11 cellular contexts compared by ENCODE assay signal in the genomic region with DNA sequence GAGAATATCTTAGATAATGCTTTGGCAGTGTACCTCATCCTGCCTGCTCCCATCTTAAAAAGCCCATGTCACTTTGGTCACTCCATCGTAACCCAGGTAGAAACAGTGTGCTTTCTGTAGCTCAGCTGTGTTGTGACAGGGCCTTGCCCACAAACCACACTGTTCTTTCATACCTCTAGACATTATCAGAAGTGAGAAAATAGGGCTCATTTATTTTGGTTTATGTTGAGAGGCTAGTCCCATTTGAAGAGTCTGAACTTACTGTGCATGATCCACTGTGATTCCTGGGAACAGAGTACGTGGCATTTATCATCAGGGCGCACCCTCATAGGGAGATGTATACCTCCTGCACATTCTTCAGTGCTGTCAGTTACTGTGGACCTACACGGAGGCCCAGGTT.
DNase-seq lines count a peak whose midpoint lies in the region; ATAC-seq and TF ChIP-seq lines count a peak whose summit lies in the region.
"Had no signal": no experiment of that assay in that cellular context is flagged by ENCODE, and none has a peak within 500 bp of the region (broad histone marks: within the 10 kb centered on the region; RNA-seq: fewer than 3 reads in every experiment).

No MANE protein-coding gene starts in this region.

- peaks cover 3% of the 10 kb centered on the region for H3K36me3 Mint-ChIP-seq in neural crest cell (ENCODE audit: low read depth)

- no peak overlapping the region for H3K4me3 Mint-ChIP-seq in neural crest cell

- no peaks in the 10 kb centered on the region for H3K4me1 Mint-ChIP-seq in neural crest cell

- H3K9me3 Mint-ChIP-seq in neural crest cell: no peaks in the 10 kb centered on the region

- DNase-seq in neural crest cell (ENCODE audit: low read depth, low spot score): no peak
- DNase-seq in NCI-H748 treated with DMSO at 0.1 percent for 48 hours (lab: John Stamatoyannopoulos, UW): no peak
- no peak for DNase-seq in HT-29 (ENCODE audit: low spot score)
- DNase-seq in NCI-H1417 treated with DMSO at 0.1 percent for 48 hours (lab: John Stamatoyannopoulos, UW): no peak
- no peak for DNase-seq in Ammon's horn (ENCODE audit: low spot score)
- DNase-seq: Caco-2, KG1, NCI-H524 had no signal

- H3K27ac Mint-ChIP-seq in neural crest cell (ENCODE audit: unreplicated experiment): peak overlapping the region; percentile 58

- ATAC-seq in GM18909 (IDR thresholded peaks at IDR 0.05; ENCODE audit: poor library complexity, unreplicated experiment) (peak; percentile 76), GM21825 (IDR thresholded peaks at IDR 0.05; ENCODE audit: unreplicated experiment) (peak; percentile 65), HG03196 (IDR thresholded peaks at IDR 0.05; ENCODE audit: unreplicated experiment) (peak; percentile 70)

- TF ChIP-seq CTCF in neural crest cell (conservative IDR thresholded peaks at IDR 0.05): no peak

- H3K27me3 Mint-ChIP-seq in neural crest cell (ENCODE audit: low read depth): no peaks in the 10 kb centered on the region
